14 cellular contexts compared by ENCODE assay signal in the genomic region with DNA sequence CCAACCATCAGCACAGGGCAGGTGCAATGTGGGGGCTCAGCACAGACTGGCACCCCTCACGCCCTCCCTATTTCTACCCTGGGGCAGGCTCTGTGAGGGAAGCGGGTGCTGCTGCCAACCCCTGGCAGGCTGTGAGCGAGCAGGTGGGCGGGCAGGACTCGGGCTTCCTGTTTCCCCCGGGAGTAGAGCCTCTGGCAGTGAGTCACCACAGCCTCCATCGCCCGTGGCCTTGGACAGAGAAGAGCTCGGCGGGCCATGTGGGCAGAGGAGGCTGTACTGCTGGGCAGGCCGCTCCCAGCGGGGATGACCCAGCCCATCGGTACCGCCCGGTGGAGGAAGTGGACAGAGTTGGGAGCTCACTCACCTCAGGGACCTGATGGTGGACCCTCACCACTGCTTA. TPM values are rescaled to one million over a fixed set of nuclear protein-coding genes. Genes with fewer than 3 reads are reported as not detected.
A peak's percentile ranks its signal among the peaks of the same experiment; 100 is the strongest.
DNase-seq lines count a peak whose midpoint lies in the region; ATAC-seq, FAIRE-seq and TF ChIP-seq lines count a peak whose summit lies in the region.
"Had no signal": no experiment of that assay in that cellular context is flagged by ENCODE, and none has a peak within 500 bp of the region (broad histone marks: within the 10 kb centered on the region; RNA-seq: fewer than 3 reads in every experiment).

No MANE protein-coding gene starts in this region.

- peaks cover 16% of the 10 kb centered on the region for H3K27me3 Mint-ChIP-seq in activated naive CD4-positive, alpha-beta T cell treated with anti-CD3 and anti-CD28 coated beads for 36 hours (ENCODE audit: low read depth)

- no peak overlapping the region for H3K9ac ChIP-seq in endothelial cell of umbilical vein (replicated peaks; ENCODE audit: extremely low read depth, insufficient read depth, low read length)

- H3K4me3 Mint-ChIP-seq in activated naive CD4-positive, alpha-beta T cell treated with anti-CD3 and anti-CD28 coated beads for 36 hours, result no peak overlapping the region
- H3K4me3 Mint-ChIP-seq: CD14-positive monocyte; central memory CD8-positive, alpha-beta T cell had no signal

- no peak overlapping the region for H3K4me2 ChIP-seq in endothelial cell of umbilical vein (ENCODE audit: insufficient read depth, low read length)

- H4K20me1 ChIP-seq in endothelial cell of umbilical vein (replicated peaks; ENCODE audit: control insufficient read depth, extremely low read depth, insufficient read depth, low read length), result no peaks in the 10 kb centered on the region

- peak; percentile 85 for FAIRE-seq in endothelial cell of umbilical vein (lab: Jason Lieb, UNC)

- H3K79me2 ChIP-seq in endothelial cell of umbilical vein (ENCODE audit: control insufficient read depth, insufficient read depth, low read length), result no peaks in the 10 kb centered on the region

- BruUV-seq in endothelial cell of umbilical vein (replicated peaks; lab: Mats Ljungman, UMichigan), result no TSS peak

- no peak overlapping the region for H3K27ac Mint-ChIP-seq in activated naive CD4-positive, alpha-beta T cell treated with anti-CD3 and anti-CD28 coated beads for 36 hours

- POLR2A ChIA-PET in endothelial cell of umbilical vein (lab: Charles Lee), result no interaction called here

- H3K27ac ChIP-seq in endothelial cell of umbilical vein (ENCODE audit: insufficient read depth, low read depth, low read length), result no peak overlapping the region
- H3K27ac ChIP-seq: left ventricle myocardium inferior had no signal

- no peaks in the 10 kb centered on the region for H3K9me3 Mint-ChIP-seq in activated naive CD4-positive, alpha-beta T cell treated with anti-CD3 and anti-CD28 coated beads for 36 hours
- H3K9me3 Mint-ChIP-seq: central memory CD8-positive, alpha-beta T cell had no signal

- no peak overlapping the region for H3K4me3 ChIP-seq in endothelial cell of umbilical vein (replicated peaks in 1 of 3; ENCODE audit: insufficient read depth in 1 of 3, low read depth in 1 of 3, low read length in 3 of 3)
- H3K4me3 ChIP-seq: left ventricle myocardium inferior had no signal

- no peaks in the 10 kb centered on the region for H3K36me3 ChIP-seq in endothelial cell of umbilical vein (ENCODE audit: control insufficient read depth in 2 of 2, extremely low read depth in 1 of 2, insufficient read depth in 2 of 2, low read length in 2 of 2)
- H3K36me3 ChIP-seq: left ventricle myocardium inferior had no signal

- peaks cover 6% of the 10 kb centered on the region for H3K4me1 ChIP-seq in endothelial cell of umbilical vein (ENCODE audit: control insufficient read depth, extremely low read depth, insufficient read depth, low read length)
- H3K4me1 ChIP-seq: left ventricle myocardium inferior had no signal

- peaks cover 10 to 19% of the 10 kb centered on the region in 2 experiments for H3K27me3 ChIP-seq in endothelial cell of umbilical vein (ENCODE audit: control insufficient read depth in 2 of 2, insufficient read depth in 2 of 2, low read length in 2 of 2)

- no peak for ATAC-seq in HG02870 (IDR thresholded peaks at IDR 0.05; ENCODE audit: unreplicated experiment)

- no peaks in the 10 kb centered on the region for H3K9me1 ChIP-seq in endothelial cell of umbilical vein (replicated peaks; ENCODE audit: control insufficient read depth, extremely low read depth, insufficient read depth, low read length)

- TF ChIP-seq CTCF in endothelial cell of umbilical vein (IDR thresholded peaks at IDR 0.05; ENCODE audit: extremely low read depth in 1 of 2, insufficient read depth in 1 of 2, low read depth in 1 of 2, low read length in 2 of 2), result no peak

- intact Hi-C loops in endothelial cell of umbilical vein (cut with micrococcal nuclease), result no loop called here
- intact Hi-C loops in activated naive CD4-positive, alpha-beta T cell treated with anti-CD3 and anti-CD28 coated beads for 36 hours (cut with micrococcal nuclease), result no loop called here

- no peaks in the 10 kb centered on the region for H3K9me3 ChIP-seq in endothelial cell of umbilical vein (replicated peaks; ENCODE audit: control insufficient read depth, insufficient read depth, low read length)
- H3K9me3 ChIP-seq: left ventricle myocardium inferior had no signal

- DNase-seq in 8988T, result peak; percentile 84
- DNase-seq in EL, result peak; percentile 62
- DNase-seq in OCI-M1 (lab: John Stamatoyannopoulos, UW), result peak; percentile 5
- peak; percentile 56 for DNase-seq in endothelial cell of umbilical vein (ENCODE audit: low read depth, low spot score)
- no peak for DNase-seq in C1 segment of cervical spinal cord (lab: John Stamatoyannopoulos, UW)
- DNase-seq in activated naive CD4-positive, alpha-beta T cell treated with anti-CD3 and anti-CD28 coated beads for 36 hours, result no peak
- no peak for DNase-seq in activated T-cell treated with anti-CD3 and anti-CD28 coated beads, Interleukin-2, amount 50 U/mL, for 1 hour
- DNase-seq: left ventricle myocardium inferior; NCI-H1048; stimulated activated CD4-positive, alpha-beta T cell treated with anti-CD3 and anti-CD28 coated beads, Interleukin-1b, Interleukin-23, amount 100 ng/mL, for 48 hours had no signal

- CTCF ChIA-PET in endothelial cell of umbilical vein (lab: Charles Lee), result interaction anchor here (0.8 to 1.7 kb wide), 4 partner anchors 11 to 242 kb away, joined by 3 to 4 read pairs (median 4); a partner anchor contains a TSS
- CTCF ChIA-PET in activated naive CD4-positive, alpha-beta T cell treated with anti-CD3 and anti-CD28 coated beads for 36 hours (lab: Charles Lee), result no interaction called here

- dilution Hi-C loops in endothelial cell of umbilical vein (cut with MboI; ENCODE audit: extremely low pct_ligation_motif_present, low sequenced_read_pairs), result no loop called here

- TF ChIP-seq POLR2A in endothelial cell of umbilical vein (IDR thresholded peaks at IDR 0.05; ENCODE audit: low read depth, low read length), result no peak

- peak overlapping the region; percentile 39 for H2AFZ ChIP-seq in endothelial cell of umbilical vein (ENCODE audit: low read depth, low read length)

- no peaks in the 10 kb centered on the region for H3K4me1 Mint-ChIP-seq in activated naive CD4-positive, alpha-beta T cell treated with anti-CD3 and anti-CD28 coated beads for 36 hours (ENCODE audit: low read depth)
- H3K4me1 Mint-ChIP-seq: CD14-positive monocyte; central memory CD8-positive, alpha-beta T cell had no signal

- no peaks in the 10 kb centered on the region for H3K36me3 Mint-ChIP-seq in activated naive CD4-positive, alpha-beta T cell treated with anti-CD3 and anti-CD28 coated beads for 36 hours (ENCODE audit: low read depth)
- H3K36me3 Mint-ChIP-seq: CD14-positive monocyte had no signal

TF ChIP-seq in endothelial cell of umbilical vein, 7 proteins besides CTCF, POLR2A, EP300 and RAD21:
- TF ChIP-seq EZH2 (IDR thresholded peaks at IDR 0.05; ENCODE audit: borderline replicate concordance, low read depth, low read length, severe bottlenecking) (no peak), JUN (IDR thresholded peaks at IDR 0.05; ENCODE audit: borderline replicate concordance, insufficient read depth, insufficient read length, low read depth) (peak; percentile 21), POLR2AphosphoS5 (IDR thresholded peaks at IDR 0.05; ENCODE audit: insufficient read depth, low read depth, low read length) (peak; percentile 36), FOS (IDR thresholded peaks at IDR 0.05; ENCODE audit: borderline replicate concordance, insufficient read depth, low read length) (peak; percentile 70)

RNA-seq across cellular contexts. Expression of a gene that starts 16.6 kb away (rescaled TPM):
- not detected in 2 replicates for total RNA-seq in endothelial cell of umbilical vein
- polyA plus RNA-seq in endothelial cell of umbilical vein, result not detected in 2 replicates
- polyA plus RNA-seq in endothelial cell of umbilical vein (2011; cell fraction: cytosol; rRNA removed), result not detected in 2 replicates
- not detected in 2 replicates for polyA plus RNA-seq in endothelial cell of umbilical vein (2011; cell fraction: nucleus; rRNA removed)
- 0.12 TPM in 1 of 2 replicates, not detected in the other for polyA plus RNA-seq in endothelial cell of umbilical vein (2012)
- polyA minus RNA-seq in endothelial cell of umbilical vein, result not detected in 2 replicates
- polyA minus RNA-seq in endothelial cell of umbilical vein (2011; cell fraction: cytosol; rRNA and poly(A)+ RNA removed), result not detected
- not detected in 2 replicates for polyA minus RNA-seq in endothelial cell of umbilical vein (2011; cell fraction: nucleus; rRNA and poly(A)+ RNA removed)
- total RNA-seq in activated naive CD4-positive, alpha-beta T cell treated with anti-CD3 and anti-CD28 coated beads for 36 hours, result not detected
- polyA plus RNA-seq: CD14-positive monocyte had no signal

RNA-seq across cellular contexts. Expression of a gene that starts 19.3 kb away (rescaled TPM):
- total RNA-seq in endothelial cell of umbilical vein, result not detected in 2 replicates
- not detected in 2 replicates for polyA plus RNA-seq in endothelial cell of umbilical vein
- not detected in 2 replicates for polyA plus RNA-seq in endothelial cell of umbilical vein (2011; cell fraction: cytosol; rRNA removed)
- not detected in 2 replicates for polyA plus RNA-seq in endothelial cell of umbilical vein (2011; cell fraction: nucleus; rRNA removed)
- not detected in 2 replicates for polyA plus RNA-seq in endothelial cell of umbilical vein (2012)
- polyA minus RNA-seq in endothelial cell of umbilical vein, result not detected in 2 replicates
- not detected for polyA minus RNA-seq in endothelial cell of umbilical vein (2011; cell fraction: cytosol; rRNA and poly(A)+ RNA removed)
- not detected in 2 replicates for polyA minus RNA-seq in endothelial cell of umbilical vein (2011; cell fraction: nucleus; rRNA and poly(A)+ RNA removed)
- not detected for total RNA-seq in activated naive CD4-positive, alpha-beta T cell treated with anti-CD3 and anti-CD28 coated beads for 36 hours
- total RNA-seq: left ventricle myocardium inferior, subcutaneous adipose tissue had no signal
- polyA plus RNA-seq: CD14-positive monocyte had no signal

RNA-seq across cellular contexts. Expression of a gene that starts 55.5 kb away (rescaled TPM):
- total RNA-seq in endothelial cell of umbilical vein, result not detected in 2 replicates
- not detected in 2 replicates for polyA plus RNA-seq in endothelial cell of umbilical vein
- polyA plus RNA-seq in endothelial cell of umbilical vein (2011; cell fraction: cytosol; rRNA removed), result not detected in 2 replicates
- not detected in 2 replicates for polyA plus RNA-seq in endothelial cell of umbilical vein (2011; cell fraction: nucleus; rRNA removed)
- polyA plus RNA-seq in endothelial cell of umbilical vein (2012), result not detected in 2 replicates
- not detected in 2 replicates for polyA minus RNA-seq in endothelial cell of umbilical vein
- not detected for polyA minus RNA-seq in endothelial cell of umbilical vein (2011; cell fraction: cytosol; rRNA and poly(A)+ RNA removed)
- polyA minus RNA-seq in endothelial cell of umbilical vein (2011; cell fraction: nucleus; rRNA and poly(A)+ RNA removed), result not detected in 2 replicates
- total RNA-seq in activated naive CD4-positive, alpha-beta T cell treated with anti-CD3 and anti-CD28 coated beads for 36 hours, result not detected
- total RNA-seq: left ventricle myocardium inferior, subcutaneous adipose tissue had no signal
- polyA plus RNA-seq: CD14-positive monocyte had no signal

Comparison
In these comparisons a context has a peak if more than half of its experiments do, and no peak if none do; other contexts are left out.
1. DNase-seq: peak in 8988T (single experiment), EL (single experiment), OCI-M1 (single experiment) and endothelial cell of umbilical vein (single experiment); none in C1 segment of cervical spinal cord (0 of 14), activated naive CD4-positive, alpha-beta T cell treated with anti-CD3 and anti-CD28 coated beads for 36 hours (single experiment) and activated T-cell treated with anti-CD3 and anti-CD28 coated beads, Interleukin-2, amount 50 U/mL, for 1 hour (single experiment).